ENCODE assay signal across 17 cellular contexts in the genomic region with DNA sequence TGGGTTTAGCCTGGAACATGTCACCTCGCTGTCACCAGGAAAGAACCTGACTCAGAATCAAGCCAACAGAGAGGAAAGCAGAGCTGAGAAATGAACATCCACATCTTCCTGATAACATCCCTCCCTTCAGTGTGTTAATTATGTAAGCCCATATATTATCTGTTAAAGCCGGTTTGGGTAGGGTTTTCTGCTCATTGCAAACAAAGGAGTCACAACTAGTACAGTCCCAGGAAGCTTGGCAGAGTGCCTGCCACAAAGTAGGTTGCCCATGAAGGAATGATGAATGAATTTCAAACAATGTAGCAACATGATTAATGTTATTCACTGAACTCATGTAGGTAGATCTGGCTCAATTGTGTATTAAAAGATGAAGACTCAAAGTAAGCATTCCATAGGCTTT. TPM values are rescaled to one million over a fixed set of nuclear protein-coding genes. Genes with fewer than 3 reads are reported as not detected.
A peak's percentile ranks its signal among the peaks of the same experiment; 100 is the strongest.
DNase-seq lines count a peak whose midpoint lies in the region; ATAC-seq and TF ChIP-seq lines count a peak whose summit lies in the region.
"Had no signal": no experiment of that assay in that cellular context is flagged by ENCODE, and none has a peak within 500 bp of the region (broad histone marks: within the 10 kb centered on the region; RNA-seq: fewer than 3 reads in every experiment).

No MANE protein-coding gene starts in this region.

- no peaks in the 10 kb centered on the region for H3K9me2 ChIP-seq in PC-3 (replicated peaks; ENCODE audit: low read length)

- H3F3A ChIP-seq in PC-3 (ENCODE audit: low read length, unreplicated experiment) = no peaks in the 10 kb centered on the region

- TF ChIP-seq POLR2A in testis (IDR thresholded peaks at IDR 0.05) = no peak

- H3K27me3 Mint-ChIP-seq in stimulated activated naive B cell treated with anti-CD40 and anti-IgM and Interleukin-4, amounts not matched to agents 10 μg/mL and 1 μg/mL and 100 μg/mL, for 72 hours = peaks cover 26 to 33% of the 10 kb centered on the region in 2 donors

- TF ChIP-seq CTCF in PC-3 (conservative IDR thresholded peaks at IDR 0.05; ENCODE audit: low read depth, low read length) = no peak
- TF ChIP-seq CTCF in testis (IDR thresholded peaks at IDR 0.05) = no peak

- H3K36me3 Mint-ChIP-seq in stimulated activated naive B cell treated with anti-CD40 and anti-IgM and Interleukin-4, amounts not matched to agents 10 μg/mL and 1 μg/mL and 100 μg/mL, for 72 hours = no peaks in the 10 kb centered on the region
- H3K36me3 Mint-ChIP-seq: activated naive CD4-positive, alpha-beta T cell treated with anti-CD3 and anti-CD28 coated beads, Interleukin-2, amount 50 U/mL, for 72 hours; mesothelial cell of epicardium had no signal

- DNase-seq in NCI-H748 (lab: John Stamatoyannopoulos, UW; ENCODE audit: unreplicated experiment) (peak; percentile 3), NCI-H748 treated with DMSO at 0.1 percent for 48 hours (lab: John Stamatoyannopoulos, UW) (no peak), PC-3 (peak; percentile 95), epithelial cell of prostate (ENCODE audit: low read depth, low spot score) (peak; percentile 83), testis (peak; percentile 58), NCI-H2107 (lab: John Stamatoyannopoulos, UW) (no peak)
- DNase-seq in stimulated activated CD4-positive, alpha-beta T cell treated with anti-CD3 and anti-CD28 coated beads, Interleukin-4, amount 100 ng/mL, for 1 hour = no peak
- no peak for DNase-seq in stimulated activated naive B cell treated with anti-CD40 and anti-IgM and Interleukin-4, amounts not matched to agents 10 μg/mL and 1 μg/mL and 100 μg/mL, for 72 hours
- DNase-seq: activated CD4-positive, alpha-beta T cell treated with anti-CD3 and anti-CD28 coated beads, Interleukin-2, amount 10 ng/mL, durations not matched to agents 24 days and 14 days; cerebellar nuclear complex; endodermal cell; IMR-90; sigmoid colon; stimulated activated CD4-positive, alpha-beta T cell treated with anti-CD3 and anti-CD28 coated beads, Interleukin-4, amount 100 ng/mL, for 4 hours; upper lobe of right lung had no signal

- H4K20me1 ChIP-seq in PC-3 (ENCODE audit: low read length) = no peaks in the 10 kb centered on the region

- POLR2A ChIA-PET in PC-3 (lab: Charles Lee; ENCODE audit: unreplicated experiment) = interaction anchor here (0.7 kb wide), 1 partner anchor 11 kb away, joined by 7 read pairs; a partner anchor contains a TSS

- peaks cover 16% of the 10 kb centered on the region for H3K27me3 ChIP-seq in PC-3 (ENCODE audit: low read length)
- no peaks in the 10 kb centered on the region for H3K27me3 ChIP-seq in testis
- H3K27me3 ChIP-seq: sigmoid colon, upper lobe of right lung had no signal

- H2AFZ ChIP-seq in PC-3 (ENCODE audit: low read length) = no peak overlapping the region

- no peaks in the 10 kb centered on the region for H3K9me3 Mint-ChIP-seq in stimulated activated naive B cell treated with anti-CD40 and anti-IgM and Interleukin-4, amounts not matched to agents 10 μg/mL and 1 μg/mL and 100 μg/mL, for 72 hours
- H3K9me3 Mint-ChIP-seq: activated CD4-positive, alpha-beta T cell treated with anti-CD3 and anti-CD28 coated beads, Interleukin-2, amount 10 ng/mL, durations not matched to agents 24 days and 14 days; activated naive CD4-positive, alpha-beta T cell treated with anti-CD3 and anti-CD28 coated beads, Interleukin-2, amount 50 U/mL, for 72 hours; endodermal cell; mesothelial cell of epicardium had no signal

- H3K9ac ChIP-seq in PC-3 (ENCODE audit: low read length) = no peak overlapping the region

- no peaks in the 10 kb centered on the region for H3K9me3 ChIP-seq in PC-3 (ENCODE audit: low read length)
- H3K9me3 ChIP-seq in testis = no peaks in the 10 kb centered on the region
- H3K9me3 ChIP-seq: sigmoid colon, upper lobe of right lung had no signal

- H3K36me3 ChIP-seq in PC-3 (ENCODE audit: low read depth, low read length) = no peaks in the 10 kb centered on the region
- H3K36me3 ChIP-seq in testis (ENCODE audit: low read depth, missing control alignments) = no peaks in the 10 kb centered on the region
- H3K36me3 ChIP-seq: sigmoid colon, upper lobe of right lung had no signal

- peak; percentile 94 for ATAC-seq in PC-3
- no peak for ATAC-seq in stimulated activated naive B cell treated with anti-CD40 and anti-IgM and Interleukin-4, amounts not matched to agents 10 μg/mL and 1 μg/mL and 100 μg/mL, for 72 hours (replicated peaks)
- ATAC-seq: activated naive CD4-positive, alpha-beta T cell treated with anti-CD3 and anti-CD28 coated beads, Interleukin-2, amount 50 U/mL, for 72 hours; upper lobe of right lung had no signal

- CTCF ChIA-PET in PC-3 (lab: Charles Lee) = no interaction called here

- no peak overlapping the region for H3K4me3 ChIP-seq in PC-3 (ENCODE audit: low read length)
- no peak overlapping the region for H3K4me3 ChIP-seq in testis
- H3K4me3 ChIP-seq: sigmoid colon, upper lobe of right lung had no signal

- H3K79me2 ChIP-seq in PC-3 (ENCODE audit: low read length) = no peaks in the 10 kb centered on the region

- H3K4me1 ChIP-seq in PC-3 (ENCODE audit: insufficient read depth, low read length) = peaks cover 9% of the 10 kb centered on the region; the same call in 1 of the 2 replicates
- no peaks in the 10 kb centered on the region for H3K4me1 ChIP-seq in testis

- H3K27ac Mint-ChIP-seq in stimulated activated naive B cell treated with anti-CD40 and anti-IgM and Interleukin-4, amounts not matched to agents 10 μg/mL and 1 μg/mL and 100 μg/mL, for 72 hours = no peak overlapping the region
- H3K27ac Mint-ChIP-seq: activated CD4-positive, alpha-beta T cell treated with anti-CD3 and anti-CD28 coated beads, Interleukin-2, amount 10 ng/mL, durations not matched to agents 24 days and 14 days; activated naive CD4-positive, alpha-beta T cell treated with anti-CD3 and anti-CD28 coated beads, Interleukin-2, amount 50 U/mL, for 72 hours; endodermal cell; mesothelial cell of epicardium had no signal

- H3K4me3 Mint-ChIP-seq in stimulated activated naive B cell treated with anti-CD40 and anti-IgM and Interleukin-4, amounts not matched to agents 10 μg/mL and 1 μg/mL and 100 μg/mL, for 72 hours = no peak overlapping the region
- H3K4me3 Mint-ChIP-seq: activated CD4-positive, alpha-beta T cell treated with anti-CD3 and anti-CD28 coated beads, Interleukin-2, amount 10 ng/mL, durations not matched to agents 24 days and 14 days; endodermal cell; mesothelial cell of epicardium had no signal

- no peak overlapping the region for H3K4me2 ChIP-seq in PC-3 (ENCODE audit: low read length)

- H3K27ac ChIP-seq in PC-3 (ENCODE audit: low read length) (no peak overlapping the region), epithelial cell of prostate (peak overlapping the region; percentile 22), testis (no peak overlapping the region)
- H3K27ac ChIP-seq: sigmoid colon, upper lobe of right lung had no signal

- no TSS peak for BruUV-seq in PC-3 (replicated peaks; lab: Mats Ljungman, UMichigan)

- H3K4me1 Mint-ChIP-seq in stimulated activated naive B cell treated with anti-CD40 and anti-IgM and Interleukin-4, amounts not matched to agents 10 μg/mL and 1 μg/mL and 100 μg/mL, for 72 hours = peaks cover 0 to 3% of the 10 kb centered on the region in 2 donors
- H3K4me1 Mint-ChIP-seq: mesothelial cell of epicardium had no signal

- 50 to 68% methylated on average over 2 of the region's 2 CpGs for WGBS in testis, 2 donors

- intact Hi-C loops in PC-3 (cut with micrococcal nuclease) = no loop called here
- intact Hi-C loops in testis (cut with DNase I; ENCODE audit: low total_unique reads) = no loop called here

RNA-seq across cellular contexts. Expression of a gene that starts 10.4 kb away (rescaled TPM):
- total RNA-seq in PC-3 (2014; rRNA removed) (4.7 and 7.8 TPM in 2 replicates), testis (1 to 10 TPM; 6.1 to 7.6 TPM)
- 2.3 TPM for polyA plus RNA-seq in testis (ENCODE audit: insufficient read depth, low read depth, low replicate concordance)

Comparison
In these comparisons a context has a peak if more than half of its experiments do, and no peak if none do; other contexts are left out.
1. DNase-seq: peak in NCI-H748 (single experiment), PC-3 (single experiment), epithelial cell of prostate (single experiment) and testis (single experiment); none in NCI-H748 treated with DMSO at 0.1 percent for 48 hours (single experiment), NCI-H2107 (single experiment), stimulated activated CD4-positive, alpha-beta T cell treated with anti-CD3 and anti-CD28 coated beads, Interleukin-4, amount 100 ng/mL, for 1 hour (single experiment) and stimulated activated naive B cell treated with anti-CD40 and anti-IgM and Interleukin-4, amounts not matched to agents 10 μg/mL and 1 μg/mL and 100 μg/mL, for 72 hours (single experiment).